13 cellular contexts compared by ENCODE assay signal in genomic region chr4:123446791-123447474, GRCh38. TPM values are rescaled to one million over a fixed set of nuclear protein-coding genes. Genes with fewer than 3 reads are reported as not detected.
DNase-seq lines count a peak whose midpoint lies in the region; ATAC-seq, FAIRE-seq and TF ChIP-seq lines count a peak whose summit lies in the region.
"Had no signal": no experiment of that assay in that cellular context is flagged by ENCODE, and none has a peak within 500 bp of the region (broad histone marks: within the 10 kb centered on the region; RNA-seq: fewer than 3 reads in every experiment).

No MANE protein-coding gene starts in this region.

- H3K9me3 ChIP-seq in CD8-positive, alpha-beta T cell (ENCODE audit: low read length) = no peaks in the 10 kb centered on the region
- H3K9me3 ChIP-seq in H1 (ENCODE audit: insufficient read depth in 2 of 2, low read depth in 1 of 2, low read length in 1 of 2) (no peaks in the 10 kb centered on the region), T-helper 17 cell (ENCODE audit: control insufficient read depth, low read length, poor library complexity, severe bottlenecking) (no peaks in the 10 kb centered on the region), Caco-2 (no peaks in the 10 kb centered on the region)

- no peaks in the 10 kb centered on the region for H3K27me3 Mint-ChIP-seq in CD8-positive, alpha-beta T cell (ENCODE audit: low read depth)
- H3K27me3 Mint-ChIP-seq in T-helper 17 cell (peaks cover 3% of the 10 kb centered on the region), Caco-2 (ENCODE audit: insufficient read depth, unreplicated experiment) (no peaks in the 10 kb centered on the region)
- H3K27me3 Mint-ChIP-seq: T-cell had no signal

- H3K4me1 Mint-ChIP-seq in CD8-positive, alpha-beta T cell (ENCODE audit: low read depth) = peaks cover 37% of the 10 kb centered on the region
- peaks cover 12% of the 10 kb centered on the region for H3K4me1 Mint-ChIP-seq in T-helper 17 cell
- H3K4me1 Mint-ChIP-seq in Caco-2 (ENCODE audit: low read depth, unreplicated experiment) = peaks cover 6% of the 10 kb centered on the region

- no peaks in the 10 kb centered on the region for H3K79me1 ChIP-seq in H1 (ENCODE audit: low read depth, low read length)

- no peak overlapping the region for H3K4me3 Mint-ChIP-seq in CD8-positive, alpha-beta T cell
- no peak overlapping the region for H3K4me3 Mint-ChIP-seq in T-helper 17 cell
- H3K4me3 Mint-ChIP-seq in Caco-2 (ENCODE audit: unreplicated experiment) = no peak overlapping the region
- H3K4me3 Mint-ChIP-seq: T-cell had no signal

- no peak for TF ChIP-seq POLR2A in H1 (IDR thresholded peaks at IDR 0.05; ENCODE audit: control extremely low read depth in 1 of 2, low read depth in 2 of 2, low read length in 2 of 2)

- peak; percentile 48 for FAIRE-seq in H1 (lab: Jason Lieb, UNC)
- FAIRE-seq: urothelium cell line had no signal

- TF ChIP-seq EP300 in H1 (IDR thresholded peaks at IDR 0.05; ENCODE audit: borderline replicate concordance in 1 of 2, low read depth in 2 of 2, low read length in 2 of 2) = no peak

- CTCF ChIA-PET in CD8-positive, alpha-beta T cell (lab: Charles Lee) = no interaction called here
- CTCF ChIA-PET in H1 (lab: Charles Lee; ENCODE audit: partially characterized antibody) = interaction anchor here (0.6 to 2.5 kb wide), 5 partner anchors 18 to 1934 kb away, joined by 3 to 6 read pairs (median 4); no protein-coding TSS in a partner anchor
- CTCF ChIA-PET in Caco-2 (lab: Charles Lee) = no interaction called here

- H2BK12ac ChIP-seq in H1 (ENCODE audit: low read depth, low read length) = 0 out of 2 replicates have a peak overlapping the region, but pooled peaks have one; percentile 50

- H4K8ac ChIP-seq in H1 (ENCODE audit: extremely low read depth, insufficient read depth, low read length) = no peak overlapping the region

- no peak overlapping the region for H4K5ac ChIP-seq in H1 (ENCODE audit: insufficient read length, low read depth, low read length)

- no peaks in the 10 kb centered on the region for H4K20me1 ChIP-seq in H1 (replicated peaks in 1 of 2; ENCODE audit: control insufficient read depth in 1 of 2, insufficient read depth in 2 of 2, low read length in 2 of 2)

- TF ChIP-seq RAD21 in H1 (IDR thresholded peaks at IDR 0.05 in 1 of 2, conservative IDR thresholded peaks at IDR 0.05 in 1 of 2; ENCODE audit: low read depth in 2 of 2, low read length in 2 of 2) = no peak

- WGBS in H1 (ENCODE audit: extremely low coverage in 1 of 2, insufficient coverage in 1 of 2, insufficient read length in 1 of 2, insufficient replicate concordance in 2 of 2, low coverage in 1 of 2, low lambda C conversion rate in 2 of 2, missing lambda C conversion rate in 1 of 2), 2 experiments = 66% methylated on average over 6 of the region's 6 CpGs; no CpG with 5 or more reads in 1 of the 2 experiments

- H3K36me3 ChIP-seq in CD8-positive, alpha-beta T cell (ENCODE audit: insufficient read depth, low read length) = no peaks in the 10 kb centered on the region
- H3K36me3 ChIP-seq in H1 (ENCODE audit: control insufficient read depth in 2 of 4, insufficient read depth in 4 of 4, low read length in 3 of 4) = no peaks in the 10 kb centered on the region
- no peaks in the 10 kb centered on the region for H3K36me3 ChIP-seq in Caco-2 (ENCODE audit: control insufficient read depth, insufficient read depth, low read length)

- H3K27ac ChIP-seq in CD8-positive, alpha-beta T cell (ENCODE audit: low read depth, low read length) = no peak overlapping the region
- H3K27ac ChIP-seq in H1 (ENCODE audit: low read depth, low read length) = no peak overlapping the region
- H3K27ac ChIP-seq: coronary artery had no signal

- H3K36me3 Mint-ChIP-seq in CD8-positive, alpha-beta T cell = no peaks in the 10 kb centered on the region
- H3K36me3 Mint-ChIP-seq in T-helper 17 cell (ENCODE audit: low read depth) (peaks cover 2% of the 10 kb centered on the region), Caco-2 (ENCODE audit: insufficient read depth, unreplicated experiment) (no peaks in the 10 kb centered on the region)
- H3K36me3 Mint-ChIP-seq: T-cell had no signal

- intact Hi-C loops in CD8-positive, alpha-beta T cell (cut with DNase I, micrococcal nuclease) = no loop called here
- intact Hi-C loops in Caco-2 (cut with micrococcal nuclease; ENCODE audit: unreplicated experiment) = no loop called here

- no peak for DNase-seq in CD8-positive, alpha-beta T cell
- DNase-seq in KG1 (lab: John Stamatoyannopoulos, UW) (peak; percentile 7), NCI-H345 (lab: John Stamatoyannopoulos, UW) (peak; percentile 57), H1 (ENCODE audit: low read depth in 1 of 2, low spot score in 2 of 2) (no peak), T-helper 17 cell (no peak), HUDEP-2 (lab: John Stamatoyannopoulos, UW; ENCODE audit: unreplicated experiment in 76 of 76) (no peak), Caco-2 (no peak), GM13976 (ENCODE audit: low spot score) (no peak)
- DNase-seq: DMS79, NCI-H524 treated with DMSO at 0.1 percent for 48 hours, T-cell had no signal

- H3K23ac ChIP-seq in H1 (ENCODE audit: insufficient read length) = no peak overlapping the region

- H2BK15ac ChIP-seq in H1 (ENCODE audit: low read length) = no peak overlapping the region

- no peaks in the 10 kb centered on the region for H3K9me3 Mint-ChIP-seq in CD8-positive, alpha-beta T cell
- H3K9me3 Mint-ChIP-seq in Caco-2 (ENCODE audit: unreplicated experiment) = no peaks in the 10 kb centered on the region
- H3K9me3 Mint-ChIP-seq: T-cell had no signal

- H2BK20ac ChIP-seq in H1 (ENCODE audit: low read length) = no peak overlapping the region; the same call in 1 of the 2 replicates

- H3K79me2 ChIP-seq in H1 (ENCODE audit: control insufficient read depth in 1 of 2, insufficient read depth in 2 of 2, low read length in 2 of 2) = no peaks in the 10 kb centered on the region

- H3K14ac ChIP-seq in H1 (ENCODE audit: insufficient read length) = no peak overlapping the region

- no peak overlapping the region for H2BK5ac ChIP-seq in H1 (ENCODE audit: low read depth, low read length)

- H3K27me3 ChIP-seq in CD8-positive, alpha-beta T cell (ENCODE audit: insufficient read depth, low read length) = no peaks in the 10 kb centered on the region
- H3K27me3 ChIP-seq in H1 (replicated peaks in 1 of 4; ENCODE audit: control insufficient read depth in 3 of 4, extremely low read depth in 1 of 4, insufficient read depth in 3 of 4, low read length in 3 of 4) (no peaks in the 10 kb centered on the region), Caco-2 (replicated peaks; ENCODE audit: control insufficient read depth, insufficient read depth, low read length) (no peaks in the 10 kb centered on the region)

- H2BK120ac ChIP-seq in H1 (replicated peaks; ENCODE audit: low read depth, low read length) = no peak overlapping the region

- in situ Hi-C loops in GM13976 (cut with MboI; ENCODE audit: low sequenced_read_pairs, unreplicated experiment) = no loop called here

- H3K4me1 ChIP-seq in CD8-positive, alpha-beta T cell (ENCODE audit: insufficient read depth, low read length) = peaks cover 24% of the 10 kb centered on the region
- H3K4me1 ChIP-seq in H1 (replicated peaks in 1 of 4; ENCODE audit: control insufficient read depth in 3 of 4, insufficient read depth in 4 of 4, low read length in 3 of 4) = peaks cover 0 to 4% (median 3%) of the 10 kb centered on the region in 4 experiments; a peak in 3 of 7 replicates
- H3K4me1 ChIP-seq in Caco-2 = peaks cover 27% of the 10 kb centered on the region

- no peak overlapping the region for H3K9ac ChIP-seq in H1 (replicated peaks in 1 of 4; ENCODE audit: extremely low read depth in 1 of 4, low read depth in 3 of 4, low read length in 3 of 4)

- no TSS peak for BruUV-seq in Caco-2 (replicated peaks; lab: Mats Ljungman, UMichigan)

- H3K4me3 ChIP-seq in CD8-positive, alpha-beta T cell (ENCODE audit: low read depth, low read length) = no peak overlapping the region
- H3K4me3 ChIP-seq in H1 (ENCODE audit: extremely low read depth in 1 of 4, insufficient read depth in 2 of 4, low read depth in 3 of 4, low read length in 4 of 4) (no peak overlapping the region), Caco-2 (ENCODE audit: low read depth, low read length) (no peak overlapping the region)
- H3K4me3 ChIP-seq: coronary artery had no signal

- POLR2A ChIA-PET in CD8-positive, alpha-beta T cell (lab: Charles Lee) = no interaction called here
- POLR2A ChIA-PET in H1 (lab: Charles Lee; ENCODE audit: partially characterized antibody) (no interaction called here), Caco-2 (lab: Charles Lee) (no interaction called here)

- no peak for TF ChIP-seq CTCF in CD8-positive, alpha-beta T cell (IDR thresholded peaks at IDR 0.05)
- TF ChIP-seq CTCF in H1 (IDR thresholded peaks at IDR 0.05; ENCODE audit: control extremely low read depth in 1 of 3, insufficient read depth in 1 of 3, low read depth in 1 of 3, low read length in 3 of 3) (no peak), Caco-2 (IDR thresholded peaks at IDR 0.05; ENCODE audit: insufficient read depth in 1 of 2, low read depth in 1 of 2, low read length in 1 of 2, severe bottlenecking in 1 of 2, unreplicated experiment in 1 of 2) (no peak), GM13976 (IDR thresholded peaks at IDR 0.05; ENCODE audit: borderline replicate concordance, control extremely low read depth, extremely low read depth, insufficient read depth, missing control alignments) (no peak)

- H3K23me2 ChIP-seq in H1 (ENCODE audit: low read depth, low read length) = 0 out of 2 replicates have a peak, but pooled peaks cover 2% of the 10 kb centered on the region

- no peak overlapping the region for H3K4me2 ChIP-seq in H1 (ENCODE audit: insufficient read depth in 1 of 2, low read depth in 2 of 2, low read length in 2 of 2)

- peak overlapping the region; percentile 51; the same call in 1 of the 2 replicates for H3K18ac ChIP-seq in H1 (ENCODE audit: extremely low read depth, low read length)

- no peak overlapping the region for H4K91ac ChIP-seq in H1 (replicated peaks; ENCODE audit: insufficient read length, low read length)

- peak overlapping the region; percentile 34 for H3K27ac Mint-ChIP-seq in CD8-positive, alpha-beta T cell
- no peak overlapping the region for H3K27ac Mint-ChIP-seq in T-helper 17 cell
- H3K27ac Mint-ChIP-seq in Caco-2 (ENCODE audit: unreplicated experiment) = no peak overlapping the region
- H3K27ac Mint-ChIP-seq: T-cell had no signal

- H2AK5ac ChIP-seq in H1 (ENCODE audit: low read depth, low read length) = no peak overlapping the region

- H2AFZ ChIP-seq in H1 (ENCODE audit: low read length) = peak overlapping the region; percentile 74; the same call in 1 of the 2 replicates

- no peak overlapping the region for H3K56ac ChIP-seq in H1 (replicated peaks; ENCODE audit: insufficient read length, low read depth, low read length)

- no peak overlapping the region for H3K4ac ChIP-seq in H1 (replicated peaks; ENCODE audit: insufficient read length, low read depth, low read length)

- no peak for ATAC-seq in CD8-positive, alpha-beta T cell
- no peak for ATAC-seq in T-helper 17 cell
- ATAC-seq: T-cell had no signal

RNA-seq across cellular contexts. Expression of gene SPRY1, which starts 50.3 kb away (rescaled TPM):
- total RNA-seq in CD8-positive, alpha-beta T cell = 10 to 100 TPM; 65.8 to 66.1 TPM
- total RNA-seq in H1 (2021; fragmentation: NEBNext Ultra II Directional; extraction: Animal tissue kit (Norgen Biotek cat#: 25700)) = 54.7 and 56.2 TPM in 2 replicates
- 11.7 and 13.2 TPM in 2 replicates for polyA plus RNA-seq in H1 (2011; rRNA removed)
- polyA plus RNA-seq in H1 (2011; cell fraction: cytosol; rRNA removed) = 13.3 TPM
- polyA plus RNA-seq in H1 (2011; cell fraction: nucleus; rRNA removed) = 16.4 TPM
- polyA plus RNA-seq in H1 (2012, experiment 1 of 2) = 19.6 to 24.8 TPM (median 21.7 TPM) in 4 replicates
- polyA plus RNA-seq in H1 (2012, experiment 2 of 2) = 17.7 TPM
- 33.5 TPM for polyA plus RNA-seq in H1 (2013, experiment 1 of 2)
- 33.8 TPM for polyA plus RNA-seq in H1 (2013, experiment 2 of 2)
- 15.2 and 17.4 TPM in 2 replicates for polyA minus RNA-seq in H1 (2011; rRNA and poly(A)+ RNA removed)
- polyA minus RNA-seq in H1 (2011; cell fraction: cytosol; rRNA and poly(A)+ RNA removed) = 18.7 TPM
- 32.7 TPM for polyA minus RNA-seq in H1 (2011; cell fraction: nucleus; rRNA and poly(A)+ RNA removed)
- 10 to 100 TPM; 17.2 to 18.2 TPM for total RNA-seq in T-helper 17 cell
- 23.2 and 23.4 TPM in 2 replicates for total RNA-seq in Caco-2 (2022)

Comparison
In these comparisons a context has a peak if more than half of its experiments do, and no peak if none do; other contexts are left out.
1. DNase-seq: peak in KG1 (single experiment) and NCI-H345 (single experiment); none in CD8-positive, alpha-beta T cell (0 of 7), H1 (0 of 2), T-helper 17 cell (0 of 3), HUDEP-2 (0 of 76), Caco-2 (0 of 2) and GM13976 (single experiment).